9 cellular contexts compared by ENCODE assay signal in the genomic region with DNA sequence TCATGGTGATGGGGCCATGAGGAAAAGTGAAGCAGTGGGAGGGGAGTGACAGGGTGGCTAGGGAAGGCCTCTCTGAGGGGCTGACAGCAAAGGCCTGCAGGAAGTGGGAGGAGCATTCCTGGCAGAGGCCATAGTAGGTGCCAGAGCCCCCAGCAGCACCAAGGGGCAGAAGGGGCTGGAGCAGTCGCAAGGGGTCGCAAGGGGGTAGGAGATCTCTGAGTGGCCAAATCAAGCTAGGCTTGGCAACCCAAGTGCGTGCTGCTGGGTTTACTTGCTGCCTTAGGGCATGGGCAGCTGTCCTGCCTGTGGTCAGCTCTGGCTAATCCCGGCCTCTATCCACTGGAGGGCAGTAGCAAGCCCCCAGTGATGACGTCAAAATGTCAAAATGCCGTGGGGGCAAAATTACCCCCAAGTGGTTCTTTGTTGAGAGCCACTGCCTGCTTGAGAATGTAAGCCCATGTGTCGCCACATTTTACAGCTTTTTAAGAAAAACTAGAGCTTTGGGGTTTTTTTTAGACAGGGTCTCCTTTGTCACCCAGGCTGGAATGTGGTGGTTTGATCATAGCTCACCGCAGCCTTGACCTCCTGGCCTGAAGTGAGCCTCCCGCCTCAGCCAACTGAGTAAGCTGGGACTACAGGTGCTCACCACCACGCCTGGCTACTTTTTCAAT. TPM values are rescaled to one million over a fixed set of nuclear protein-coding genes. Genes with fewer than 3 reads are reported as not detected.
DNase-seq lines count a peak whose midpoint lies in the region; ATAC-seq, FAIRE-seq and TF ChIP-seq lines count a peak whose summit lies in the region.
"Had no signal": no experiment of that assay in that cellular context is flagged by ENCODE, and none has a peak within 500 bp of the region (broad histone marks: within the 10 kb centered on the region; RNA-seq: fewer than 3 reads in every experiment).

No MANE protein-coding gene starts in this region.

- ATAC-seq in HG03159 (IDR thresholded peaks at IDR 0.05; ENCODE audit: unreplicated experiment) (no peak), sciatic nerve (no peak), GM19351 (IDR thresholded peaks at IDR 0.05; ENCODE audit: unreplicated experiment) (no peak)

- H3K79me2 ChIP-seq in endothelial cell of umbilical vein (ENCODE audit: control insufficient read depth, insufficient read depth, low read length) = peaks cover 4% of the 10 kb centered on the region

- H3K36me3 ChIP-seq in endothelial cell of umbilical vein (ENCODE audit: control insufficient read depth in 2 of 2, extremely low read depth in 1 of 2, insufficient read depth in 2 of 2, low read length in 2 of 2) = peaks cover 6 to 31% of the 10 kb centered on the region in 2 experiments

- TF ChIP-seq CTCF in RWPE1 (conservative IDR thresholded peaks at IDR 0.05; ENCODE audit: low read depth) (peak; percentile 56), endothelial cell of umbilical vein (IDR thresholded peaks at IDR 0.05; ENCODE audit: extremely low read depth in 1 of 2, insufficient read depth in 1 of 2, low read depth in 1 of 2, low read length in 2 of 2) (peak; percentile 83 to 89), nephron (IDR thresholded peaks at IDR 0.05; ENCODE audit: unreplicated experiment in 3 of 3) (peak; percentile 57 to 62 (median 60))

- no peaks in the 10 kb centered on the region for H4K20me1 ChIP-seq in endothelial cell of umbilical vein (replicated peaks; ENCODE audit: control insufficient read depth, extremely low read depth, insufficient read depth, low read length)

- peak; percentile 61 for FAIRE-seq in endothelial cell of umbilical vein (lab: Jason Lieb, UNC)
- FAIRE-seq: endometrium had no signal

- no peaks in the 10 kb centered on the region for H3K27me3 Mint-ChIP-seq in activated naive CD4-positive, alpha-beta T cell treated with anti-CD3 and anti-CD28 coated beads, Interleukin-2, amount 50 U/mL, for 24 hours
- H3K27me3 Mint-ChIP-seq in nephron (ENCODE audit: low read depth) = no peaks in the 10 kb centered on the region

- intact Hi-C loops in endothelial cell of umbilical vein (cut with micrococcal nuclease) (loop anchor here (1.0 to 5.0 kb wide), 4 partner anchors 75 to 251 kb away; partner anchors contain the start of genes BCKDHA and EXOSC5), sciatic nerve (cut with DNase I) (no loop called here)

- peaks cover 41% of the 10 kb centered on the region for H3K4me1 Mint-ChIP-seq in activated naive CD4-positive, alpha-beta T cell treated with anti-CD3 and anti-CD28 coated beads, Interleukin-2, amount 50 U/mL, for 24 hours
- peaks cover 41% of the 10 kb centered on the region for H3K4me1 Mint-ChIP-seq in nephron

- dilution Hi-C loops in endothelial cell of umbilical vein (cut with MboI; ENCODE audit: extremely low pct_ligation_motif_present, low sequenced_read_pairs) = no loop called here

- BruUV-seq in endothelial cell of umbilical vein (replicated peaks; lab: Mats Ljungman, UMichigan) = no TSS peak

- no peak overlapping the region for H3K4me3 Mint-ChIP-seq in activated naive CD4-positive, alpha-beta T cell treated with anti-CD3 and anti-CD28 coated beads, Interleukin-2, amount 50 U/mL, for 24 hours
- H3K4me3 Mint-ChIP-seq in nephron = peak overlapping the region in 1 of 3 experiments; percentile 41

- H3K36me3 Mint-ChIP-seq in activated naive CD4-positive, alpha-beta T cell treated with anti-CD3 and anti-CD28 coated beads, Interleukin-2, amount 50 U/mL, for 24 hours = peaks cover 9% of the 10 kb centered on the region
- H3K36me3 Mint-ChIP-seq in nephron (ENCODE audit: low read depth) = peaks cover 30% of the 10 kb centered on the region

- no peaks in the 10 kb centered on the region for H3K9me3 Mint-ChIP-seq in activated naive CD4-positive, alpha-beta T cell treated with anti-CD3 and anti-CD28 coated beads, Interleukin-2, amount 50 U/mL, for 24 hours
- no peaks in the 10 kb centered on the region for H3K9me3 Mint-ChIP-seq in nephron

- DNase-seq in activated naive CD4-positive, alpha-beta T cell treated with Interleukin-2 at 50 U/mL for 16 hours = no peak
- no peak for DNase-seq in RWPE1 (ENCODE audit: low spot score)
- peak; percentile 76 for DNase-seq in endothelial cell of umbilical vein (ENCODE audit: low read depth, low spot score)
- no peak for DNase-seq in sciatic nerve (ENCODE audit: low spot score)

- no peaks in the 10 kb centered on the region for H3K9me1 ChIP-seq in endothelial cell of umbilical vein (replicated peaks; ENCODE audit: control insufficient read depth, extremely low read depth, insufficient read depth, low read length)

- H2AFZ ChIP-seq in endothelial cell of umbilical vein (ENCODE audit: low read depth, low read length) = no peak overlapping the region

- POLR2A ChIA-PET in RWPE1 (lab: Yijun Ruan, JAX; ENCODE audit: low non-redundant PET) = no interaction called here
- POLR2A ChIA-PET in endothelial cell of umbilical vein (lab: Charles Lee) = interaction anchor here (0.6 to 0.9 kb wide), 2 partner anchors 12 to 31 kb away, joined by 4 to 7 read pairs; partner anchors contain the start of gene CCDC97

- H3K4me1 ChIP-seq in endothelial cell of umbilical vein (ENCODE audit: control insufficient read depth, extremely low read depth, insufficient read depth, low read length) = peaks cover 46% of the 10 kb centered on the region

- peak; percentile 38 for TF ChIP-seq POLR2A in endothelial cell of umbilical vein (IDR thresholded peaks at IDR 0.05; ENCODE audit: low read depth, low read length)

- H3K27ac ChIP-seq in RWPE1 = peak overlapping the region; percentile 97
- H3K27ac ChIP-seq in endothelial cell of umbilical vein (ENCODE audit: insufficient read depth, low read depth, low read length) = peak overlapping the region; percentile 100

- peak overlapping the region; percentile 93 for H3K9ac ChIP-seq in endothelial cell of umbilical vein (replicated peaks; ENCODE audit: extremely low read depth, insufficient read depth, low read length)

- peak overlapping the region; percentile 41 for H3K27ac Mint-ChIP-seq in activated naive CD4-positive, alpha-beta T cell treated with anti-CD3 and anti-CD28 coated beads, Interleukin-2, amount 50 U/mL, for 24 hours
- H3K27ac Mint-ChIP-seq in nephron = peak overlapping the region in 2 of 3 experiments; percentile 60 to 64

- H3K4me2 ChIP-seq in endothelial cell of umbilical vein (ENCODE audit: insufficient read depth, low read length) = no peak overlapping the region

- CTCF ChIA-PET in RWPE1 (lab: Yijun Ruan, JAX) = interaction anchor here (0.8 kb wide), 1 partner anchor 19 kb away, joined by 3 read pairs; no protein-coding TSS in a partner anchor
- CTCF ChIA-PET in endothelial cell of umbilical vein (lab: Charles Lee) = interaction anchor here (0.6 to 3.6 kb wide), 21 partner anchors 11 to 248 kb away, joined by 3 to 65 read pairs (median 5); partner anchors contain the start of genes B3GNT8, CCDC97, DMAC2 and TGFB1

- no peaks in the 10 kb centered on the region for H3K9me3 ChIP-seq in endothelial cell of umbilical vein (replicated peaks; ENCODE audit: control insufficient read depth, insufficient read depth, low read length)

- no peaks in the 10 kb centered on the region for H3K27me3 ChIP-seq in endothelial cell of umbilical vein (ENCODE audit: control insufficient read depth in 2 of 2, insufficient read depth in 2 of 2, low read length in 2 of 2)

- H3K4me3 ChIP-seq in endothelial cell of umbilical vein (replicated peaks in 1 of 3; ENCODE audit: insufficient read depth in 1 of 3, low read depth in 1 of 3, low read length in 3 of 3) = no peak overlapping the region

RNA-seq across cellular contexts. Expression of gene CCDC97, which starts 11.8 kb away (rescaled TPM):
- total RNA-seq in endothelial cell of umbilical vein = 24.2 and 27.2 TPM in 2 replicates
- polyA plus RNA-seq in endothelial cell of umbilical vein = 19.7 and 20.7 TPM in 2 replicates
- 11.1 and 12.9 TPM in 2 replicates for polyA plus RNA-seq in endothelial cell of umbilical vein (2011; cell fraction: cytosol; rRNA removed)
- polyA plus RNA-seq in endothelial cell of umbilical vein (2011; cell fraction: nucleus; rRNA removed) = 13.2 TPM in 2 replicates
- polyA plus RNA-seq in endothelial cell of umbilical vein (2012) = 16.7 and 18.4 TPM in 2 replicates
- polyA minus RNA-seq in endothelial cell of umbilical vein = 16.3 and 20.4 TPM in 2 replicates
- polyA minus RNA-seq in endothelial cell of umbilical vein (2011; cell fraction: cytosol; rRNA and poly(A)+ RNA removed) = 7.8 TPM
- polyA minus RNA-seq in endothelial cell of umbilical vein (2011; cell fraction: nucleus; rRNA and poly(A)+ RNA removed) = 13.1 and 19.1 TPM in 2 replicates
- total RNA-seq in sciatic nerve = 29.8 TPM

RNA-seq across cellular contexts. Expression of gene TGFB1, which starts 32.0 kb away (rescaled TPM):
- total RNA-seq in endothelial cell of umbilical vein (250 and 294 TPM in 2 replicates), sciatic nerve (33.7 TPM)
- polyA plus RNA-seq in endothelial cell of umbilical vein = 57.7 and 64.4 TPM in 2 replicates
- 45.5 and 55.4 TPM in 2 replicates for polyA plus RNA-seq in endothelial cell of umbilical vein (2011; cell fraction: cytosol; rRNA removed)
- 60.3 and 98.2 TPM in 2 replicates for polyA plus RNA-seq in endothelial cell of umbilical vein (2011; cell fraction: nucleus; rRNA removed)
- 156 and 226 TPM in 2 replicates for polyA plus RNA-seq in endothelial cell of umbilical vein (2012)
- polyA minus RNA-seq in endothelial cell of umbilical vein = 39.1 and 71.3 TPM in 2 replicates
- 4.2 TPM for polyA minus RNA-seq in endothelial cell of umbilical vein (2011; cell fraction: cytosol; rRNA and poly(A)+ RNA removed)
- 35.5 and 47.3 TPM in 2 replicates for polyA minus RNA-seq in endothelial cell of umbilical vein (2011; cell fraction: nucleus; rRNA and poly(A)+ RNA removed)

RNA-seq across cellular contexts. Expression of gene B9D2, which starts 42.2 kb away (rescaled TPM):
- 12.2 and 13.6 TPM in 2 replicates for total RNA-seq in endothelial cell of umbilical vein
- 23.9 and 28.4 TPM in 2 replicates for polyA plus RNA-seq in endothelial cell of umbilical vein
- polyA plus RNA-seq in endothelial cell of umbilical vein (2011; cell fraction: cytosol; rRNA removed) = 14.7 and 16.7 TPM in 2 replicates
- polyA plus RNA-seq in endothelial cell of umbilical vein (2011; cell fraction: nucleus; rRNA removed) = 8.2 and 9.1 TPM in 2 replicates
- 8.9 and 13.5 TPM in 2 replicates for polyA plus RNA-seq in endothelial cell of umbilical vein (2012)
- 3.0 and 3.8 TPM in 2 replicates for polyA minus RNA-seq in endothelial cell of umbilical vein
- 2.3 TPM for polyA minus RNA-seq in endothelial cell of umbilical vein (2011; cell fraction: cytosol; rRNA and poly(A)+ RNA removed)
- polyA minus RNA-seq in endothelial cell of umbilical vein (2011; cell fraction: nucleus; rRNA and poly(A)+ RNA removed) = 2.4 and 2.6 TPM in 2 replicates
- 4.1 TPM for total RNA-seq in sciatic nerve

RNA-seq across cellular contexts. Expression of gene TMEM91, which starts 54.6 kb away (rescaled TPM):
- total RNA-seq in endothelial cell of umbilical vein (13.2 and 15.8 TPM in 2 replicates), sciatic nerve (23.5 TPM)
- polyA plus RNA-seq in endothelial cell of umbilical vein = 9.0 and 12.0 TPM in 2 replicates
- polyA plus RNA-seq in endothelial cell of umbilical vein (2011; cell fraction: cytosol; rRNA removed) = 6.5 and 6.9 TPM in 2 replicates
- 23.0 and 25.8 TPM in 2 replicates for polyA plus RNA-seq in endothelial cell of umbilical vein (2011; cell fraction: nucleus; rRNA removed)
- 9.3 and 18.2 TPM in 2 replicates for polyA plus RNA-seq in endothelial cell of umbilical vein (2012)
- 5.6 and 11.3 TPM in 2 replicates for polyA minus RNA-seq in endothelial cell of umbilical vein
- polyA minus RNA-seq in endothelial cell of umbilical vein (2011; cell fraction: cytosol; rRNA and poly(A)+ RNA removed) = not detected
- 10.9 and 15.4 TPM in 2 replicates for polyA minus RNA-seq in endothelial cell of umbilical vein (2011; cell fraction: nucleus; rRNA and poly(A)+ RNA removed)

RNA-seq across cellular contexts. Expression of gene HNRNPUL1, which starts 57.6 kb away (rescaled TPM):
- total RNA-seq in endothelial cell of umbilical vein (261 TPM in 2 replicates), sciatic nerve (161 TPM)
- 80.5 and 83.2 TPM in 2 replicates for polyA plus RNA-seq in endothelial cell of umbilical vein
- polyA plus RNA-seq in endothelial cell of umbilical vein (2011; cell fraction: cytosol; rRNA removed) = 57.0 and 68.8 TPM in 2 replicates
- polyA plus RNA-seq in endothelial cell of umbilical vein (2011; cell fraction: nucleus; rRNA removed) = 81.0 and 83.8 TPM in 2 replicates
- 144 and 151 TPM in 2 replicates for polyA plus RNA-seq in endothelial cell of umbilical vein (2012)
- 83.4 and 89.8 TPM in 2 replicates for polyA minus RNA-seq in endothelial cell of umbilical vein
- 23.2 TPM for polyA minus RNA-seq in endothelial cell of umbilical vein (2011; cell fraction: cytosol; rRNA and poly(A)+ RNA removed)
- 80.5 and 86.2 TPM in 2 replicates for polyA minus RNA-seq in endothelial cell of umbilical vein (2011; cell fraction: nucleus; rRNA and poly(A)+ RNA removed)
